25 cellular contexts compared by ENCODE assay signal in genomic region chr9:130245474-130245873, GRCh38. TPM values are rescaled to one million over a fixed set of nuclear protein-coding genes. Genes with fewer than 3 reads are reported as not detected.
"Had no signal": no experiment of that assay in that cellular context is flagged by ENCODE, and none has a peak within 500 bp of the region (broad histone marks: within the 10 kb centered on the region; RNA-seq: fewer than 3 reads in every experiment).

No MANE protein-coding gene starts in this region.

- DNase-seq: activated CD4-positive, alpha-beta memory T cell treated with anti-CD3 and anti-CD28 coated beads, Interleukin-2, amount 10 ng/mL, durations not matched to agents 7 days and 5 days; activated CD4-positive, alpha-beta T cell treated with anti-CD3 and anti-CD28 coated beads for 1 hour; activated CD4-positive, alpha-beta T cell treated with anti-CD3 and anti-CD28 coated beads for 4 hours; activated CD4-positive, alpha-beta T cell treated with anti-CD3 and anti-CD28 coated beads, Interleukin-2, amount 10 ng/mL, durations not matched to agents 7 days and 5 days; activated CD4-positive, alpha-beta T cell treated with anti-CD3 and anti-CD28 coated beads, Interleukin-2, amount 50 U/mL, for 4 hours; activated CD8-positive, alpha-beta memory T cell treated with anti-CD3 and anti-CD28 coated beads, Interleukin-2, amount 50 U/mL, for 48 hours; activated gamma-delta T cell treated with Interleukin-2 at 50 U/mL for 16 hours; activated naive CD4-positive, alpha-beta T cell treated with anti-CD3 and anti-CD28 coated beads, Interleukin-2, amount 50 U/mL, for 16 hours; activated naive CD4-positive, alpha-beta T cell treated with Interleukin-2 at 50 U/mL for 16 hours; activated T-cell treated with anti-CD3 and anti-CD28 coated beads for 4 hours; activated T-cell treated with anti-CD3 and anti-CD28 coated beads, Interleukin-2, amount 50 U/mL, for 4 hours; amniotic stem cell; anterior cingulate cortex; brain microvascular endothelial cell; caudate nucleus; colonic mucosa; effector CD8-positive, alpha-beta T cell; foreskin fibroblast; T-helper 2 cell had no signal

- H3K4me1 ChIP-seq: colonic mucosa had no signal

- H3K36me3 ChIP-seq: brain microvascular endothelial cell, colonic mucosa had no signal

- H3K27me3 ChIP-seq: brain microvascular endothelial cell, colonic mucosa had no signal

- ATAC-seq: activated T-cell treated with anti-CD3 and anti-CD28 coated beads, Interleukin-2, amount 50 U/mL, for 4 hours; esophagus mucosa; WTC11 had no signal

- H3K4me3 ChIP-seq: colonic mucosa had no signal

- H3K27ac ChIP-seq: brain microvascular endothelial cell, colonic mucosa, VCaP had no signal

- H3K9me3 ChIP-seq: colonic mucosa had no signal

RNA-seq across cellular contexts. Expression of gene HMCN2, which starts 20.1 kb away (rescaled TPM):
- total RNA-seq: activated CD4-positive, alpha-beta memory T cell treated with anti-CD3 and anti-CD28 coated beads, Interleukin-2, amount 10 ng/mL, durations not matched to agents 7 days and 5 days; activated CD4-positive, alpha-beta T cell treated with anti-CD3 and anti-CD28 coated beads, Interleukin-2, amount 10 ng/mL, durations not matched to agents 7 days and 5 days; activated T-helper 1 cell treated with anti-CD3 and anti-CD28 coated beads, Interleukin-12 subunit alpha, Interleukin-12 subunit beta, Interleukin-2, Interleukin-4 antibody, amounts not matched to agents 30 ng/mL and 10 ng/mL and 1 ng/mL, durations not matched to agents 14 hours and 24 hours and 36 hours; activated T-helper 2 cell treated with anti-CD3 and anti-CD28 coated beads, Interferon-gamma antibody, Interleukin-2, Interleukin-4, amounts not matched to agents 10 μg/mL and 5 μg/mL and 100 μg/mL, durations not matched to agents 14 hours and 24 hours and 36 hours; T-helper 1 cell treated with Interleukin-12 subunit alpha and Interleukin-12 subunit beta and Interleukin-4 antibody, amounts not matched to agents 30 ng/mL and 1 ng/mL, for 36 hours had no signal
